2 cellular contexts compared by ENCODE assay signal in genomic region chr11:63889344-63889743, GRCh38.
TF ChIP-seq lines count a peak whose summit lies in the region.

No MANE protein-coding gene starts in this region.

TF ChIP-seq in K562, 482 proteins besides CTCF, POLR2A, EP300 and RAD21:
- no peak for TF ChIP-seq PRPF4 (IDR thresholded peaks at IDR 0.05; ENCODE audit: insufficient read depth, low read depth, low read length, poor library complexity, severe bottlenecking)
- no peak for TF ChIP-seq LEF1 (IDR thresholded peaks at IDR 0.05)
- no peak for TF ChIP-seq BACH1 (tag; IDR thresholded peaks at IDR 0.05)
- no peak for TF ChIP-seq TBL1XR1 (IDR thresholded peaks at IDR 0.05; ENCODE audit: low read length in 2 of 2)
- TF ChIP-seq TCF15 (CRISPR knock-in tag; IDR thresholded peaks at IDR 0.05), result no peak
- no peak for TF ChIP-seq ZNF174 (CRISPR knock-in tag; IDR thresholded peaks at IDR 0.05)
- no peak for TF ChIP-seq FIP1L1 (IDR thresholded peaks at IDR 0.05; ENCODE audit: low read depth, low read length, poor library complexity, severe bottlenecking)
- TF ChIP-seq POLR3A (IDR thresholded peaks at IDR 0.05; ENCODE audit: borderline replicate concordance, extremely low read depth, insufficient read depth, insufficient read length), result no peak

TF ChIP-seq in liver, 16 proteins besides CTCF, POLR2A, EP300 and RAD21:
- TF ChIP-seq SP1 (IDR thresholded peaks at IDR 0.05) (no peak), ATF3 (IDR thresholded peaks at IDR 0.05) (no peak), HNF4A (conservative IDR thresholded peaks at IDR 0.05) (no peak), GABPA (IDR thresholded peaks at IDR 0.05 in 1 of 2, conservative IDR thresholded peaks at IDR 0.05 in 1 of 2) (no peak), FOXA1 (IDR thresholded peaks at IDR 0.05) (no peak), ZBTB33 (IDR thresholded peaks at IDR 0.05) (no peak), YY1 (IDR thresholded peaks at IDR 0.05) (no peak), REST (IDR thresholded peaks at IDR 0.05) (no peak), MAX (IDR thresholded peaks at IDR 0.05) (no peak), HNF4G (IDR thresholded peaks at IDR 0.05) (no peak)
